ENCODE assay signal across 9 cellular contexts in the genomic region with DNA sequence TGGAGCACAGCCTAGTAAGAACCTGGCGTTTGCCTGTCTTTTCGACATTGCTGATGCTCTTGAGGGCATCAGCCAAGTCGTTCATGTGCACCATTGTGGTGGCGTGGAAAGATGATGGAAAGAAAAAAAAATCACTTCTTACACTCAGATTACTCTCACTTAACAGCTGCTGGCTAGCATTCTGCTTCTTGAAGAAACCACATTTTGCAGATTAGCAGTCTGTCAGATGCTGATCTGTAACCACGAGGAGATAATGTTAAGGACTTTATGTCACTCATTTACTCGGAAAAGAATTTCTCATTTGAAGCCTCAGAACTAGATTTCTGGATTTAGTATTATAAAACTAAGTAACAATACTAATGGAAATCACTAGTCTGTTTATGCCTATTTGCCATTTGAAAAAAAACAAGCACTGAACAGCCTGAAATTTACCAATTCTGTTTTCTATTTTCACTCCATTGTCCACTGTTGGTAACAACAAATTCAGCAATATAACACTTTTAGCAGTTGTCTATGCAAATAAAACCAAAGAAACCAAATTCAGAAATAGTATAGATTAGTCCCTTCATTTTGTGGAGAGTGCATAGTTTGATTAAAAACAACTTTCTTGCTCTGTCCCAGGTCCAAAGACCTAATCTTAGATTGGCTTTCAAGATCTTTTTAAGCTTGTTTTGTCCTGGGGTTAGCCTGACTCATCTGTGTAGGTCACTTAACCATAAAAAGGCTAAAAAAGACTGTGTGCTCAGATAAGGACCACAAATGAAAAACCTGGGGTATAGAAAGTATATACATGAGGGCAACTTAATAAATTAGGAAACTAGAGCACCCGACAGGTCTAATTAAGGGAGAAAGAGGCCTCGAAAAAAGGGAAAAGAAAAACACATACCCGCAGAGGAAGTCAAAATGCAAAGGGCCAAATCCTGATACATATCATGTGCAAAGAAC.
DNase-seq lines count a peak whose midpoint lies in the region; ATAC-seq and TF ChIP-seq lines count a peak whose summit lies in the region.
"Had no signal": no experiment of that assay in that cellular context is flagged by ENCODE, and none has a peak within 500 bp of the region (broad histone marks: within the 10 kb centered on the region; RNA-seq: fewer than 3 reads in every experiment).

No MANE protein-coding gene starts in this region.

- H3K9me3 ChIP-seq in mesenchymal stem cell (ENCODE audit: control insufficient read depth, low read length) (no peaks in the 10 kb centered on the region), colonic mucosa (no peaks in the 10 kb centered on the region)
- H3K9me3 ChIP-seq: sigmoid colon had no signal

- 76% methylated on average over 7 of the region's 9 CpGs for WGBS in mesenchymal stem cell

- peaks cover 19% of the 10 kb centered on the region for H3K79me1 ChIP-seq in mesenchymal stem cell (replicated peaks; ENCODE audit: low read length, poor library complexity, severe bottlenecking)

- no peak overlapping the region for H2BK15ac ChIP-seq in mesenchymal stem cell (ENCODE audit: low read depth, poor library complexity, severe bottlenecking)

- TF ChIP-seq CTCF in colonic mucosa (IDR thresholded peaks at IDR 0.05) = no peak

- H3K27me3 ChIP-seq in mesenchymal stem cell (ENCODE audit: control insufficient read depth in 1 of 2, insufficient read depth in 1 of 2, low read length in 2 of 2) = no peaks in the 10 kb centered on the region
- no peaks in the 10 kb centered on the region for H3K27me3 ChIP-seq in colonic mucosa
- H3K27me3 ChIP-seq: sigmoid colon had no signal

- H3K4me3 ChIP-seq in mesenchymal stem cell (ENCODE audit: insufficient read depth in 1 of 2, low read depth in 1 of 2, low read length in 2 of 2) (no peak overlapping the region), colonic mucosa (no peak overlapping the region)
- H3K4me3 ChIP-seq: sigmoid colon had no signal

- peak; percentile 61 for ATAC-seq in GM18499 (IDR thresholded peaks at IDR 0.05; ENCODE audit: insufficient read depth, unreplicated experiment)
- peak; percentile 79 for ATAC-seq in GM21717 (IDR thresholded peaks at IDR 0.05; ENCODE audit: unreplicated experiment)

- no peak overlapping the region for H2BK120ac ChIP-seq in mesenchymal stem cell (ENCODE audit: low read depth, low read length)

- no peak overlapping the region for H2BK12ac ChIP-seq in mesenchymal stem cell (ENCODE audit: low read length in 2 of 2)

- H3K27ac ChIP-seq in mesenchymal stem cell (ENCODE audit: low read length, poor library complexity, severe bottlenecking) = no peak overlapping the region
- H3K27ac ChIP-seq in colonic mucosa = no peak overlapping the region
- H3K27ac ChIP-seq: sigmoid colon had no signal

- DNase-seq in KBM-7 = peak; percentile 25
- DNase-seq in mesenchymal stem cell = peak; percentile 46
- DNase-seq in NCI-H187 (lab: John Stamatoyannopoulos, UW) = no peak
- no peak for DNase-seq in colonic mucosa
- DNase-seq in epidermal melanocyte (ENCODE audit: insufficient read length, low spot score) = no peak
- no peak for DNase-seq in medulla oblongata (ENCODE audit: extremely low spot score)
- DNase-seq: sigmoid colon had no signal

- no peak overlapping the region for H2AK5ac ChIP-seq in mesenchymal stem cell (ENCODE audit: low read length, severe bottlenecking)

- intact Hi-C loops in colonic mucosa (cut with DNase I) = no loop called here

- no peak overlapping the region for H2AFZ ChIP-seq in mesenchymal stem cell (ENCODE audit: low read depth, low read length)

- H3K23ac ChIP-seq in mesenchymal stem cell (ENCODE audit: low read length in 2 of 2) = no peak overlapping the region

- H3K4me2 ChIP-seq in mesenchymal stem cell (ENCODE audit: low read length, poor library complexity, severe bottlenecking) = no peak overlapping the region

- H3K36me3 ChIP-seq in mesenchymal stem cell (ENCODE audit: control insufficient read depth in 1 of 2, insufficient read depth in 2 of 2, low read depth in 1 of 2, low read length in 2 of 2) (peaks cover 0 to 22% of the 10 kb centered on the region in 2 experiments), colonic mucosa (no peaks in the 10 kb centered on the region)
- H3K36me3 ChIP-seq: sigmoid colon had no signal

- H4K8ac ChIP-seq in mesenchymal stem cell (ENCODE audit: low read length) = no peak overlapping the region

- H3K14ac ChIP-seq in mesenchymal stem cell (ENCODE audit: low read length in 2 of 2) = no peak overlapping the region

- in situ Hi-C loops in KBM-7 (cut with MboI; ENCODE audit: low pct_unique_long_range_greater_than_20kb, low sequenced_read_pairs) = no loop called here

- H4K91ac ChIP-seq in mesenchymal stem cell (ENCODE audit: low read length) = no peak overlapping the region

- H3K9ac ChIP-seq in mesenchymal stem cell (ENCODE audit: low read length) (no peak overlapping the region), colonic mucosa (ENCODE audit: low read depth in 2 of 2, low read length in 2 of 2) (no peak overlapping the region)

- H3K18ac ChIP-seq in mesenchymal stem cell (ENCODE audit: low read depth in 1 of 2, low read length in 2 of 2) = no peak overlapping the region

- no peak overlapping the region for H2BK5ac ChIP-seq in mesenchymal stem cell (ENCODE audit: low read depth, low read length, poor library complexity, severe bottlenecking)

- no peak overlapping the region for H3K4ac ChIP-seq in mesenchymal stem cell (ENCODE audit: low read depth in 1 of 2, low read length in 2 of 2)

- H3K4me1 ChIP-seq in mesenchymal stem cell (ENCODE audit: control insufficient read depth, insufficient read depth, low read depth, low read length) (no peaks in the 10 kb centered on the region), colonic mucosa (no peaks in the 10 kb centered on the region)

Comparison
In these comparisons a context has a peak if more than half of its experiments do, and no peak if none do; other contexts are left out.
1. DNase-seq: peak in KBM-7 (single experiment) and mesenchymal stem cell (single experiment); none in NCI-H187 (0 of 2), colonic mucosa (single experiment), epidermal melanocyte (single experiment) and medulla oblongata (single experiment).